In genomic region chr1:68173283-68174172, GRCh38 we compare ENCODE assay signal across 8 cellular contexts. TPM values are rescaled to one million over a fixed set of nuclear protein-coding genes. Genes with fewer than 3 reads are reported as not detected.
DNase-seq lines count a peak whose midpoint lies in the region; ATAC-seq and TF ChIP-seq lines count a peak whose summit lies in the region.

No MANE protein-coding gene starts in this region.

- H3K4me3 ChIP-seq in ascending aorta (peak overlapping the region; percentile 23 to 28), stomach (peak overlapping the region in 2 of 4 donors; percentile 6 to 23)

- ATAC-seq in HG02610 (IDR thresholded peaks at IDR 0.05; ENCODE audit: unreplicated experiment) (no peak), HG02798 (IDR thresholded peaks at IDR 0.05; ENCODE audit: poor library complexity, unreplicated experiment) (no peak)

- intact Hi-C loops in ascending aorta (cut with DNase I) (loop anchor here (1.0 to 5.0 kb wide), 2 partner anchors 51 to 58 kb away; no protein-coding TSS in a partner anchor), stomach (cut with DNase I; ENCODE audit: low total_unique reads) (no loop called here)

- no peaks in the 10 kb centered on the region for H3K36me3 ChIP-seq in ascending aorta
- no peaks in the 10 kb centered on the region for H3K36me3 ChIP-seq in stomach

- TF ChIP-seq POLR2A in stomach (IDR thresholded peaks at IDR 0.05), result no peak

- H3K27ac ChIP-seq in ascending aorta (peak overlapping the region; percentile 58 to 66), stomach (peak overlapping the region; percentile 66 to 87 (median 82))

- H3K9me3 ChIP-seq in ascending aorta (no peaks in the 10 kb centered on the region), stomach (no peaks in the 10 kb centered on the region)

- H3K4me1 ChIP-seq in ascending aorta (peaks cover 5 to 45% of the 10 kb centered on the region in 2 donors), stomach (peaks cover 40 to 67% (median 57%) of the 10 kb centered on the region in 4 donors)

- DNase-seq in NCI-H1105 (lab: John Stamatoyannopoulos, UW) (peak; percentile 53), ascending aorta (ENCODE audit: low spot score in 2 of 2) (no peak), kidney tubule cell (ENCODE audit: low spot score) (peak; percentile 53), stomach (no peak), COLO829 (ENCODE audit: low spot score) (no peak)
- DNase-seq in stimulated activated CD4-positive, alpha-beta T cell treated with anti-CD3 and anti-CD28 coated beads, Interleukin-4, amount 100 ng/mL, for 24 hours, result no peak

- TF ChIP-seq EP300 in stomach (IDR thresholded peaks at IDR 0.05), result no peak

- TF ChIP-seq CTCF in ascending aorta (IDR thresholded peaks at IDR 0.05) (no peak), stomach (IDR thresholded peaks at IDR 0.05) (no peak)

- H3K27me3 ChIP-seq in ascending aorta, result no peaks in the 10 kb centered on the region
- H3K27me3 ChIP-seq in stomach, result no peaks in the 10 kb centered on the region

- WGBS in stomach, 5 donors, result 23 to 30% (median 27%) methylated on average over 9 of the region's 9 CpGs

RNA-seq across cellular contexts. Expression of gene WLS, which starts 58.8 kb away (rescaled TPM):
- total RNA-seq in ascending aorta, result 29.9 TPM
- total RNA-seq in stomach, result 100 to 1,000 TPM in 2 of 5 donors, 10 to 100 TPM in 3; 56.2 to 194 (median 92.2) TPM
- 10 to 100 TPM; 17.9 to 50.8 (median 37.9) TPM for polyA plus RNA-seq in stomach

Comparison
In these comparisons a context has a peak if more than half of its experiments do, and no peak if none do; other contexts are left out.
1. DNase-seq: peak in NCI-H1105 (single experiment) and kidney tubule cell (single experiment); none in ascending aorta (0 of 2), stomach (single experiment), stimulated activated CD4-positive, alpha-beta T cell treated with anti-CD3 and anti-CD28 coated beads, Interleukin-4, amount 100 ng/mL, for 24 hours (single experiment) and COLO829 (single experiment).